In the genomic region with DNA sequence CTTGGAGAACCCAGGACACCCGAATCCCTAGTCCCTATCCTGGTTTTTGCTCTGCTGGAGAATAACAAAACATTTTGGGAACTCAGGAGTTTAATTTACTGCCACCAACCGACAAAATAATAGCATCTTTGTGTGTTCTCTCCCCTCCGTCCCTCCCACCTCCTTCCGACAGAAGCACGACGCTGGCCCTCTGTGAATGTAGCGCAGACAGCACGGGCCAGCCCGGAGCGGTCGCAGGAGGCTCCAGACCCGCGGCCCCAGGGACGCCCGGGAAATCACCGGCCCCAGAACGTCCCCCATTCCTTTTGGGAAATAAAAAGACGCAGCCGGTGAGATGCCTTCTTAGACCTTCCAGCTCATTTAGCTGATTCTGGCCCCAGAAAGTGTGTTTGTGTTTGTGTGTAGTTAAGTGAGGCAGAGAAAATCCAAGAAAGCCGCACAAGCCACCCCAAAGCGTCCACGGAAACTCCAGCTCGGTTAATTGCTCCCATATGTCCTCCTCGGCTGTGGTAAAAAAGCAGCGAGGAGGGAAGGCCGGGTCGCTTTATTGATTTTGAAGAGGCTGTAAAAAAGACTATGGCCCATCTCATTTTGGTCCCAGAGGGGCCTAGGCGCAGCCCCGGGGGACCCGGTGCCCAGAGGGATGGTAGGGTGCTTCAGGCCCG, we compare ENCODE assay signal across 8 cellular contexts. TPM values are rescaled to one million over a fixed set of nuclear protein-coding genes. Genes with fewer than 3 reads are reported as not detected.
A peak's percentile ranks its signal among the peaks of the same experiment; 100 is the strongest.
DNase-seq lines count a peak whose midpoint lies in the region; ATAC-seq, FAIRE-seq and TF ChIP-seq lines count a peak whose summit lies in the region.

No MANE protein-coding gene starts in this region.

- peak overlapping the region; percentile 78 for H3K4me3 Mint-ChIP-seq in memory B cell

- H3K36me3 Mint-ChIP-seq in memory B cell, result no peaks in the 10 kb centered on the region

- WGBS in H1 (ENCODE audit: extremely low coverage in 1 of 2, insufficient coverage in 1 of 2, insufficient read length in 1 of 2, insufficient replicate concordance in 2 of 2, low coverage in 1 of 2, low lambda C conversion rate in 2 of 2, missing lambda C conversion rate in 1 of 2), 2 experiments, result 2% methylated on average over 30 of the region's 31 CpGs; no CpG with 5 or more reads in 1 of the 2 experiments

- H2BK20ac ChIP-seq in H1 (ENCODE audit: low read length), result no peak overlapping the region

- H3K27ac Mint-ChIP-seq in memory B cell, result no peak overlapping the region

- H3K23ac ChIP-seq in H1 (ENCODE audit: insufficient read length), result no peak overlapping the region

- BruUV-seq in Panc1 (replicated peaks; lab: Mats Ljungman, UMichigan), result TSS peak; percentile 85

- H3K14ac ChIP-seq in H1 (ENCODE audit: insufficient read length), result no peak overlapping the region

- ATAC-seq in GM19023 (IDR thresholded peaks at IDR 0.05; ENCODE audit: unreplicated experiment) (peak; percentile 2), Panc1 (peak; percentile 77), memory B cell (ENCODE audit: low read depth) (peak; percentile 3)

- H3K4ac ChIP-seq in H1 (replicated peaks; ENCODE audit: insufficient read length, low read depth, low read length), result no peak overlapping the region

- peak overlapping the region; percentile 18 for H2BK120ac ChIP-seq in H1 (replicated peaks; ENCODE audit: low read depth, low read length)

- TF ChIP-seq EP300 in H1 (IDR thresholded peaks at IDR 0.05; ENCODE audit: borderline replicate concordance in 1 of 2, low read depth in 2 of 2, low read length in 2 of 2), result no peak

- peaks cover 0 to 8% of the 10 kb centered on the region in 2 experiments for H4K20me1 ChIP-seq in H1 (replicated peaks in 1 of 2; ENCODE audit: control insufficient read depth in 1 of 2, insufficient read depth in 2 of 2, low read length in 2 of 2)

- peak overlapping the region; percentile 71 for H2AFZ ChIP-seq in ACC112 (ENCODE audit: low read length, unreplicated experiment)
- H2AFZ ChIP-seq in H1 (ENCODE audit: low read length), result peak overlapping the region; percentile 75; the same call in 1 of the 2 replicates

- TF ChIP-seq RAD21 in H1 (IDR thresholded peaks at IDR 0.05 in 1 of 2, conservative IDR thresholded peaks at IDR 0.05 in 1 of 2; ENCODE audit: low read depth in 2 of 2, low read length in 2 of 2), result 0 out of 4 replicates have a peak, but pooled peaks of 1 of the 2 experiments have one; percentile 0

- H4K91ac ChIP-seq in H1 (replicated peaks; ENCODE audit: insufficient read length, low read length), result peak overlapping the region; percentile 20

- peak overlapping the region; percentile 28 for H4K8ac ChIP-seq in H1 (ENCODE audit: extremely low read depth, insufficient read depth, low read length)

- no peak overlapping the region for H2AK5ac ChIP-seq in H1 (ENCODE audit: low read depth, low read length)

- intact Hi-C loops in Panc1 (cut with micrococcal nuclease; ENCODE audit: unreplicated experiment), result loop anchor here (5.0 kb wide), 1 partner anchor 66 kb away; no protein-coding TSS in a partner anchor
- intact Hi-C loops in tibial artery (cut with DNase I; ENCODE audit: low total_unique reads), result no loop called here

- H3K56ac ChIP-seq in H1 (replicated peaks; ENCODE audit: insufficient read length, low read depth, low read length), result no peak overlapping the region

- no peak overlapping the region for H2BK12ac ChIP-seq in H1 (ENCODE audit: low read depth, low read length)

- H2BK5ac ChIP-seq in H1 (ENCODE audit: low read depth, low read length), result no peak overlapping the region

- H3K9me3 Mint-ChIP-seq in memory B cell, result no peaks in the 10 kb centered on the region

- TF ChIP-seq CTCF in Panc1 (IDR thresholded peaks at IDR 0.05) (no peak), H1 (IDR thresholded peaks at IDR 0.05; ENCODE audit: control extremely low read depth in 1 of 3, insufficient read depth in 1 of 3, low read depth in 1 of 3, low read length in 3 of 3) (no peak), tibial artery (IDR thresholded peaks at IDR 0.05) (no peak)

- H3K18ac ChIP-seq in H1 (ENCODE audit: extremely low read depth, low read length), result peak overlapping the region; percentile 11; the same call in 1 of the 2 replicates

- CTCF ChIA-PET in Panc1 (lab: Charles Lee), result interaction anchor here (0.6 kb wide), 2 partner anchors 125 to 953 kb away, joined by 3 to 4 read pairs; no protein-coding TSS in a partner anchor
- CTCF ChIA-PET in H1 (lab: Charles Lee; ENCODE audit: partially characterized antibody), result interaction anchor here (1.0 to 1.6 kb wide), 3 partner anchors 10 to 184 kb away, joined by 3 to 5 read pairs (median 4); no protein-coding TSS in a partner anchor

- H2BK15ac ChIP-seq in H1 (ENCODE audit: low read length), result no peak overlapping the region

- H3K23me2 ChIP-seq in H1 (ENCODE audit: low read depth, low read length), result peaks cover 21% of the 10 kb centered on the region

- no peaks in the 10 kb centered on the region for H3K79me1 ChIP-seq in H1 (ENCODE audit: low read depth, low read length)

- H4K5ac ChIP-seq in H1 (ENCODE audit: insufficient read length, low read depth, low read length), result no peak overlapping the region

- POLR2A ChIA-PET in Panc1 (lab: Charles Lee) (no interaction called here), H1 (lab: Charles Lee; ENCODE audit: partially characterized antibody) (interaction anchor here (0.9 kb wide), 1 partner anchor 11 kb away, joined by 3 read pairs; no protein-coding TSS in a partner anchor)

- no peaks in the 10 kb centered on the region for H3K27me3 ChIP-seq in ACC112 (ENCODE audit: insufficient read depth, low read length)
- H3K27me3 ChIP-seq in Panc1 (ENCODE audit: control insufficient read depth, insufficient read depth, low read length), result no peaks in the 10 kb centered on the region
- peaks cover 5 to 54% (median 31%) of the 10 kb centered on the region in 4 experiments for H3K27me3 ChIP-seq in H1 (replicated peaks in 1 of 4; ENCODE audit: control insufficient read depth in 3 of 4, extremely low read depth in 1 of 4, insufficient read depth in 3 of 4, low read length in 3 of 4)
- no peaks in the 10 kb centered on the region for H3K27me3 ChIP-seq in tibial artery

- H3K27me3 Mint-ChIP-seq in memory B cell, result peaks cover 13% of the 10 kb centered on the region

- in situ Hi-C loops in Panc1 (cut with HindIII; ENCODE audit: low pct_unique_long_range_greater_than_20kb, low sequenced_read_pairs), result no loop called here

- H3K9ac ChIP-seq in H1 (replicated peaks in 1 of 4; ENCODE audit: extremely low read depth in 1 of 4, low read depth in 3 of 4, low read length in 3 of 4), result peak overlapping the region in 1 of 4 experiments; percentile 26; a peak in 2 of 7 replicates

- peaks cover 41% of the 10 kb centered on the region for H3K79me2 ChIP-seq in ACC112 (ENCODE audit: control insufficient read depth, insufficient read depth, low read length, unreplicated experiment)
- H3K79me2 ChIP-seq in H1 (ENCODE audit: control insufficient read depth in 1 of 2, insufficient read depth in 2 of 2, low read length in 2 of 2), result peaks cover 0 to 4% of the 10 kb centered on the region in 2 experiments; a peak in 1 of 4 replicates

- peak overlapping the region; percentile 71 for H3K27ac ChIP-seq in ACC112 (ENCODE audit: low read depth, low read length)
- peak overlapping the region; percentile 96 for H3K27ac ChIP-seq in Panc1 (ENCODE audit: low read length)
- no peak overlapping the region for H3K27ac ChIP-seq in H1 (ENCODE audit: low read depth, low read length)
- peak overlapping the region; percentile 90 to 91 for H3K27ac ChIP-seq in tibial artery

- H3K4me1 ChIP-seq in ACC112 (ENCODE audit: control insufficient read depth, insufficient read depth, low read length, unreplicated experiment), result peaks cover 19% of the 10 kb centered on the region
- peaks cover 40% of the 10 kb centered on the region for H3K4me1 ChIP-seq in Panc1 (ENCODE audit: control insufficient read depth, insufficient read depth, low read length)
- peaks cover 0 to 6% (median 2%) of the 10 kb centered on the region in 4 experiments; a peak in 5 of 7 replicates for H3K4me1 ChIP-seq in H1 (replicated peaks in 1 of 4; ENCODE audit: control insufficient read depth in 3 of 4, insufficient read depth in 4 of 4, low read length in 3 of 4)
- peaks cover 0 to 32% (median 11%) of the 10 kb centered on the region in 4 donors for H3K4me1 ChIP-seq in tibial artery

- H3K4me3 ChIP-seq in ACC112 (ENCODE audit: low read depth, low read length), result peak overlapping the region; percentile 98
- H3K4me3 ChIP-seq in Panc1 (ENCODE audit: low read depth in 2 of 2, low read length in 2 of 2), result peak overlapping the region; percentile 91 to 97
- H3K4me3 ChIP-seq in H1 (ENCODE audit: extremely low read depth in 1 of 4, insufficient read depth in 2 of 4, low read depth in 3 of 4, low read length in 4 of 4), result peak overlapping the region; percentile 64 to 87 (median 69)
- peak overlapping the region; percentile 81 to 97 for H3K4me3 ChIP-seq in tibial artery

- peaks cover 12% of the 10 kb centered on the region for H3K4me1 Mint-ChIP-seq in memory B cell

- H3K9me3 ChIP-seq in Panc1 (ENCODE audit: control insufficient read depth, insufficient read depth, low read depth, low read length) (no peaks in the 10 kb centered on the region), H1 (ENCODE audit: insufficient read depth in 2 of 2, low read depth in 1 of 2, low read length in 1 of 2) (no peaks in the 10 kb centered on the region), tibial artery (no peaks in the 10 kb centered on the region)

- no peak for FAIRE-seq in H1 (lab: Jason Lieb, UNC)

- H3K36me3 ChIP-seq in ACC112 (ENCODE audit: insufficient read depth, low read length), result no peaks in the 10 kb centered on the region
- H3K36me3 ChIP-seq in Panc1 (ENCODE audit: control insufficient read depth, insufficient read depth, low read length), result peaks cover 6% of the 10 kb centered on the region; the same call in 1 of the 2 replicates
- no peaks in the 10 kb centered on the region for H3K36me3 ChIP-seq in H1 (ENCODE audit: control insufficient read depth in 2 of 4, insufficient read depth in 4 of 4, low read length in 3 of 4)
- H3K36me3 ChIP-seq in tibial artery, result no peaks in the 10 kb centered on the region

- DNase-seq in Panc1 (ENCODE audit: low read depth, low spot score), result no peak
- peak in 1 of 2 experiments; percentile 71 for DNase-seq in H1 (ENCODE audit: low read depth in 1 of 2, low spot score in 2 of 2)
- DNase-seq in memory B cell (ENCODE audit: low spot score in 2 of 2), result no peak
- peak; percentile 34 to 75 for DNase-seq in tibial artery
- no peak for DNase-seq in T-helper 9 cell
- no peak for DNase-seq in DMS79 treated with DMSO at 0.1 percent for 48 hours (lab: John Stamatoyannopoulos, UW)

- H3K4me2 ChIP-seq in H1 (ENCODE audit: insufficient read depth in 1 of 2, low read depth in 2 of 2, low read length in 2 of 2), result peak overlapping the region; percentile 93 to 97

- TF ChIP-seq POLR2A in H1 (IDR thresholded peaks at IDR 0.05; ENCODE audit: control extremely low read depth in 1 of 2, low read depth in 2 of 2, low read length in 2 of 2), result no peak

RNA-seq across cellular contexts. Expression of gene TANC1, which starts 0.6 kb away (rescaled TPM):
- total RNA-seq in Panc1 (2021; ENCODE audit: unreplicated experiment), result 44.3 TPM
- 28.6 TPM for polyA plus RNA-seq in Panc1 (2012; ENCODE audit: insufficient read length)
- 7.6 and 7.8 TPM in 2 replicates for total RNA-seq in H1 (2021; fragmentation: NEBNext Ultra II Directional; extraction: Animal tissue kit (Norgen Biotek cat#: 25700))
- 3.8 and 4.1 TPM in 2 replicates for polyA plus RNA-seq in H1 (2011; rRNA removed)
- polyA plus RNA-seq in H1 (2011; cell fraction: cytosol; rRNA removed), result 5.0 TPM
- 10.8 TPM for polyA plus RNA-seq in H1 (2011; cell fraction: nucleus; rRNA removed)
- 3.7 to 4.5 TPM (median 3.9 TPM) in 4 replicates for polyA plus RNA-seq in H1 (2012, experiment 1 of 2)
- polyA plus RNA-seq in H1 (2012, experiment 2 of 2), result 0.41 TPM
- polyA plus RNA-seq in H1 (2013, experiment 1 of 2), result 3.0 TPM
- 2.5 TPM for polyA plus RNA-seq in H1 (2013, experiment 2 of 2)
- polyA minus RNA-seq in H1 (2011; rRNA and poly(A)+ RNA removed), result 18.5 and 20.6 TPM in 2 replicates
- polyA minus RNA-seq in H1 (2011; cell fraction: cytosol; rRNA and poly(A)+ RNA removed), result 9.2 TPM
- 19.9 TPM for polyA minus RNA-seq in H1 (2011; cell fraction: nucleus; rRNA and poly(A)+ RNA removed)

Comparison
In these comparisons a context has a peak if more than half of its experiments do, and no peak if none do; other contexts are left out.
1. ATAC-seq: peak in every context shown above with its lines; median percentile 77 in Panc1; 3 in memory B cell; 2 in GM19023.
2. DNase-seq: peak in tibial artery (2 of 2); none in Panc1 (single experiment), memory B cell (0 of 2), T-helper 9 cell (single experiment) and DMS79 treated with DMSO at 0.1 percent for 48 hours (single experiment).
3. Peak in every context shown above with its lines, with median percentiles within 50 percentile points of each other: H3K4me3 ChIP-seq.